In the genomic region with DNA sequence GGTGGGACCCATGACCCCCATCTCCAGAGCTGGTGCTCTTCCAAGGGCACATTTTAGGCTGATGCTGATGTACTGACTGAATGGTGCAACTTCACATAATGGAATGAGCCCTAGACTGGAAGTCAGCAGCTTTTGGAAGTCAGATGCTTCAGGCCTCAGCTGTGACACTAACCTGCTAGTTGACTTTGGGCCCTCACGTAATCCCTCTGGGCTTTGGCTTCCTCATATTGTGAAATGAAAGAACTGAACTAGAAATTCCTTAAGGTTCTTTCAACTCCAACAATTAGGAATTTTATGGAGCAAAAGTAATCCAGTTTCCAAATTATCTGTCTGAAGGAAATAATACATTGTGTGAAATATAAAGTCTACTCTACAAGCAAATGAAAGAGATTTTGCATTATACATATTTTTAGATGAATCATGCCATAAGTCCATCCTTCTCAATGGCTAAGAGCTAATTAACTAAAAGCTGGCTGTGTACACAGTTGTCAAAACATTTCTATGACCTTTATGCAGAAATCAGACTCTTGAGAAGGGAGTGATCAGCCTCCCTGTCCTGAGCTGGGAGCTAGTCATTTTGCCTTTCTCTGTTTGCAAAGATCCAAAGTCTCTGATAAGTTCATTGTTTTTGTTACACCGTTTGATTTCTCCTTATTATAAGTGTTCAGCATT, we compare ENCODE assay signal across 17 cellular contexts.
DNase-seq lines count a peak whose midpoint lies in the region; ATAC-seq and TF ChIP-seq lines count a peak whose summit lies in the region.
"Had no signal": no experiment of that assay in that cellular context is flagged by ENCODE, and none has a peak within 500 bp of the region (broad histone marks: within the 10 kb centered on the region; RNA-seq: fewer than 3 reads in every experiment).

No MANE protein-coding gene starts in this region.

- H3K9me3 ChIP-seq in right cardiac atrium (ENCODE audit: control insufficient read depth, low read length) (no peaks in the 10 kb centered on the region), uterus (no peaks in the 10 kb centered on the region)
- H3K9me3 ChIP-seq: Caco-2 had no signal

- peaks cover 21% of the 10 kb centered on the region for H3K4me1 Mint-ChIP-seq in nephron
- H3K4me1 Mint-ChIP-seq: activated CD8-positive, alpha-beta memory T cell treated with anti-CD3 and anti-CD28 coated beads, Interleukin-2, amount 10 ng/mL, durations not matched to agents 7 days and 5 days had no signal

- H3K27me3 ChIP-seq in right cardiac atrium (ENCODE audit: control insufficient read depth, insufficient read depth) (no peaks in the 10 kb centered on the region), uterus (no peaks in the 10 kb centered on the region)

- H3K4me1 ChIP-seq in right cardiac atrium (ENCODE audit: control insufficient read depth, insufficient read depth, low read length) = peaks cover 9% of the 10 kb centered on the region
- H3K4me1 ChIP-seq in uterus = peaks cover 0 to 8% of the 10 kb centered on the region in 2 donors
- H3K4me1 ChIP-seq: Caco-2 had no signal

- DNase-seq in right cardiac atrium = no peak
- no peak for DNase-seq in left cardiac atrium
- peak; percentile 6 to 39 for DNase-seq in cardiac fibroblast (ENCODE audit: low read depth in 2 of 2)
- DNase-seq in uterus = peak; percentile 47 to 61
- DNase-seq in left colon = no peak
- no peak for DNase-seq in stimulated activated naive CD4-positive, alpha-beta T cell (lab: John Stamatoyannopoulos, UW)
- DNase-seq: activated CD8-positive, alpha-beta memory T cell treated with anti-CD3 and anti-CD28 coated beads, Interleukin-2, amount 10 ng/mL, durations not matched to agents 7 days and 5 days; activated naive CD4-positive, alpha-beta T cell; Caco-2; glutamatergic neuron; KBM-7; NCI-H1436 treated with DMSO at 0.1 percent for 48 hours; NCI-H446 treated with DMSO at 0.1 percent for 48 hours; stimulated activated CD4-positive, alpha-beta T cell treated with anti-CD3 and anti-CD28 coated beads, Interleukin-2, amount 100 ng/mL, for 48 hours had no signal

- H3K27me3 Mint-ChIP-seq in nephron (ENCODE audit: low read depth) = peaks cover 5% of the 10 kb centered on the region
- H3K27me3 Mint-ChIP-seq: activated CD8-positive, alpha-beta memory T cell treated with anti-CD3 and anti-CD28 coated beads, Interleukin-2, amount 10 ng/mL, durations not matched to agents 7 days and 5 days had no signal

- no peak overlapping the region for H3K4me3 Mint-ChIP-seq in nephron
- H3K4me3 Mint-ChIP-seq: activated CD8-positive, alpha-beta memory T cell treated with anti-CD3 and anti-CD28 coated beads, Interleukin-2, amount 10 ng/mL, durations not matched to agents 7 days and 5 days; WTC11 had no signal

- H3K4me3 ChIP-seq in right cardiac atrium (ENCODE audit: low read length) (no peak overlapping the region), cardiac fibroblast (replicated peaks in 1 of 2; ENCODE audit: low read depth in 2 of 2, low read length in 2 of 2) (no peak overlapping the region), uterus (no peak overlapping the region)

- ATAC-seq in right cardiac atrium = no peak
- ATAC-seq in left cardiac atrium = no peak
- no peak for ATAC-seq in left colon
- ATAC-seq in HG03045 (IDR thresholded peaks at IDR 0.05; ENCODE audit: unreplicated experiment) = no peak
- ATAC-seq: activated CD8-positive, alpha-beta memory T cell treated with anti-CD3 and anti-CD28 coated beads, Interleukin-2, amount 10 ng/mL, durations not matched to agents 7 days and 5 days; WTC11 had no signal

- WGBS in right cardiac atrium = 47% methylated on average over 2 of the region's 2 CpGs

- H3K36me3 Mint-ChIP-seq in nephron (ENCODE audit: low read depth) = no peaks in the 10 kb centered on the region
- H3K36me3 Mint-ChIP-seq: activated CD8-positive, alpha-beta memory T cell treated with anti-CD3 and anti-CD28 coated beads, Interleukin-2, amount 10 ng/mL, durations not matched to agents 7 days and 5 days had no signal

- peaks cover 4% of the 10 kb centered on the region for H3K9me3 Mint-ChIP-seq in nephron

- intact Hi-C loops in right cardiac atrium (cut with DNase I) (no loop called here), left cardiac atrium (cut with DNase I) (no loop called here), uterus (cut with DNase I; ENCODE audit: low total_unique reads) (no loop called here), left colon (cut with DNase I, micrococcal nuclease) (no loop called here)

- no peaks in the 10 kb centered on the region for H3K36me3 ChIP-seq in uterus

- TF ChIP-seq POLR2A in uterus (IDR thresholded peaks at IDR 0.05) = no peak

- H3K27ac ChIP-seq in right cardiac atrium (ENCODE audit: low read length) (peak overlapping the region; percentile 59), uterus (peak overlapping the region; percentile 76 to 89)

- peak overlapping the region in 2 of 3 experiments; percentile 50 to 59 for H3K27ac Mint-ChIP-seq in nephron
- H3K27ac Mint-ChIP-seq: activated CD8-positive, alpha-beta memory T cell treated with anti-CD3 and anti-CD28 coated beads, Interleukin-2, amount 10 ng/mL, durations not matched to agents 7 days and 5 days; WTC11 had no signal

- TF ChIP-seq CTCF in cardiac fibroblast (IDR thresholded peaks at IDR 0.05; ENCODE audit: low read depth, low read length) (no peak), nephron (IDR thresholded peaks at IDR 0.05; ENCODE audit: unreplicated experiment in 3 of 3) (no peak), uterus (IDR thresholded peaks at IDR 0.05) (no peak)

Comparison
In these comparisons a context has a peak if more than half of its experiments do, and no peak if none do; other contexts are left out.
1. DNase-seq: peak in cardiac fibroblast (2 of 2) and uterus (2 of 2); none in right cardiac atrium (0 of 3), left cardiac atrium (single experiment), left colon (0 of 2) and stimulated activated naive CD4-positive, alpha-beta T cell (0 of 6).